18 cellular contexts compared by ENCODE assay signal in genomic region chr18:58990720-58991119, GRCh38.
DNase-seq lines count a peak whose midpoint lies in the region; ATAC-seq and TF ChIP-seq lines count a peak whose summit lies in the region.
"Had no signal": no experiment of that assay in that cellular context is flagged by ENCODE, and none has a peak within 500 bp of the region (broad histone marks: within the 10 kb centered on the region; RNA-seq: fewer than 3 reads in every experiment).

No MANE protein-coding gene starts in this region.

- peak; percentile 14 for ATAC-seq in PC-3
- peak; percentile 48 to 65 for ATAC-seq in gastrocnemius medialis
- no peak for ATAC-seq in activated T-cell treated with anti-CD3 and anti-CD28 coated beads, Interleukin-2, amount 50 U/mL, for 72 hours (replicated peaks in 1 of 2)
- ATAC-seq in GM18519 (IDR thresholded peaks at IDR 0.05; ENCODE audit: low FRiP score, unreplicated experiment), result no peak

- H3K4me3 ChIP-seq in PC-3 (ENCODE audit: low read length) (no peak overlapping the region; the same call in 1 of the 2 replicates), gastrocnemius medialis (peak overlapping the region in 1 of 4 donors; percentile 18)

- 0 out of 2 replicates have a peak overlapping the region, but pooled peaks have one; percentile 38 for H2AFZ ChIP-seq in PC-3 (ENCODE audit: low read length)

- in situ Hi-C loops in G401 (cut with HindIII; ENCODE audit: low sequenced_read_pairs) (no loop called here), gastrocnemius medialis (cut with MboI; ENCODE audit: low sequenced_read_pairs in 4 of 4) (loop anchor here in 1 of 4 donors (10.0 kb wide), 1 partner anchor 74 kb away; no protein-coding TSS in a partner anchor)

- H3K27me3 ChIP-seq in PC-3 (ENCODE audit: low read length) (no peaks in the 10 kb centered on the region), gastrocnemius medialis (no peaks in the 10 kb centered on the region)

- peaks cover 7% of the 10 kb centered on the region for H3K36me3 Mint-ChIP-seq in endothelial cell (ENCODE audit: low read depth, unreplicated experiment)
- H3K36me3 Mint-ChIP-seq in activated T-cell treated with anti-CD3 and anti-CD28 coated beads, Interleukin-2, amount 50 U/mL, for 72 hours (ENCODE audit: insufficient read depth in 2 of 2), result peaks cover 0 to 6% of the 10 kb centered on the region in 2 donors

- DNase-seq in G401 (ENCODE audit: low spot score) (peak; percentile 71), PC-3 (no peak), endothelial cell (ENCODE audit: low spot score) (no peak), gastrocnemius medialis (peak; percentile 47 to 69), NCI-H446 (lab: John Stamatoyannopoulos, UW) (no peak)
- no peak for DNase-seq in activated T-cell treated with anti-CD3 and anti-CD28 coated beads, Interleukin-2, amount 50 U/mL, for 72 hours
- DNase-seq in stimulated activated naive CD4-positive, alpha-beta T cell treated with Interleukin-2 at 50 U/mL for 16 hours (lab: John Stamatoyannopoulos, UW), result no peak
- DNase-seq: effector memory CD4-positive, alpha-beta T cell; foreskin melanocyte; mesendoderm; NCI-H1694; NCI-H774; stimulated activated naive CD8-positive, alpha-beta T cell treated with anti-CD3 and anti-CD28 coated beads, Interleukin-15, Interleukin-2, amounts not matched to agents 100 U/mL and 50 U/mL, for 24 hours had no signal

- no peaks in the 10 kb centered on the region for H4K20me1 ChIP-seq in PC-3 (ENCODE audit: low read length)

- H3F3A ChIP-seq in PC-3 (ENCODE audit: low read length, unreplicated experiment), result peaks cover 4% of the 10 kb centered on the region

- CTCF ChIA-PET in PC-3 (lab: Charles Lee), result interaction anchor here (0.5 to 1.0 kb wide), 2 partner anchors 80 to 1030 kb away, joined by 3 to 5 read pairs; no protein-coding TSS in a partner anchor

- no peaks in the 10 kb centered on the region for H3K9me3 Mint-ChIP-seq in endothelial cell (ENCODE audit: unreplicated experiment)
- peaks cover 0 to 5% of the 10 kb centered on the region in 2 donors for H3K9me3 Mint-ChIP-seq in activated T-cell treated with anti-CD3 and anti-CD28 coated beads, Interleukin-2, amount 50 U/mL, for 72 hours

- TF ChIP-seq POLR2A in gastrocnemius medialis (IDR thresholded peaks at IDR 0.05), result peak in 1 of 2 donors; percentile 12

- peak overlapping the region; percentile 57 for H3K27ac Mint-ChIP-seq in endothelial cell (ENCODE audit: unreplicated experiment)
- no peak overlapping the region for H3K27ac Mint-ChIP-seq in activated T-cell treated with anti-CD3 and anti-CD28 coated beads, Interleukin-2, amount 50 U/mL, for 72 hours

- H3K27ac ChIP-seq in PC-3 (ENCODE audit: low read length) (peak overlapping the region; percentile 92), gastrocnemius medialis (peak overlapping the region; percentile 88 to 92 (median 90))
- H3K27ac ChIP-seq: KMS-11, VCaP had no signal

- peak overlapping the region; percentile 67 for H3K9ac ChIP-seq in PC-3 (ENCODE audit: low read length)
- H3K9ac ChIP-seq: KMS-11 had no signal

- H3K4me2 ChIP-seq in PC-3 (ENCODE audit: low read length), result peak overlapping the region; percentile 70
- H3K4me2 ChIP-seq: KMS-11 had no signal

- H3K27me3 Mint-ChIP-seq in endothelial cell (ENCODE audit: unreplicated experiment), result no peaks in the 10 kb centered on the region
- peaks cover 23% of the 10 kb centered on the region for H3K27me3 Mint-ChIP-seq in activated T-cell treated with anti-CD3 and anti-CD28 coated beads, Interleukin-2, amount 50 U/mL, for 72 hours (ENCODE audit: low read depth)

- no peaks in the 10 kb centered on the region for H3K79me2 ChIP-seq in PC-3 (ENCODE audit: low read length)

- H3K4me1 Mint-ChIP-seq in endothelial cell (ENCODE audit: unreplicated experiment), result peaks cover 26% of the 10 kb centered on the region
- H3K4me1 Mint-ChIP-seq in activated T-cell treated with anti-CD3 and anti-CD28 coated beads, Interleukin-2, amount 50 U/mL, for 72 hours (ENCODE audit: low read depth), result peaks cover 14% of the 10 kb centered on the region

- no peak overlapping the region for H3K4me3 Mint-ChIP-seq in endothelial cell (ENCODE audit: unreplicated experiment)
- no peak overlapping the region for H3K4me3 Mint-ChIP-seq in activated T-cell treated with anti-CD3 and anti-CD28 coated beads, Interleukin-2, amount 50 U/mL, for 72 hours
- H3K4me3 Mint-ChIP-seq: brain, neural crest cell had no signal

- H3K9me3 ChIP-seq in PC-3 (ENCODE audit: low read length), result no peaks in the 10 kb centered on the region
- H3K9me3 ChIP-seq in gastrocnemius medialis, result no peaks in the 10 kb centered on the region

- intact Hi-C loops in PC-3 (cut with micrococcal nuclease) (loop anchor here (5.0 kb wide), 1 partner anchor 203 kb away; no protein-coding TSS in a partner anchor), gastrocnemius medialis (cut with DNase I; ENCODE audit: low total_unique reads) (loop anchor here (2.0 to 5.0 kb wide), 2 partner anchors 66 to 128 kb away; partner anchors contain the start of gene ZNF532)

- POLR2A ChIA-PET in PC-3 (lab: Charles Lee; ENCODE audit: unreplicated experiment), result interaction anchor here (0.5 to 0.6 kb wide), 3 partner anchors 63 to 205 kb away, joined by 3 to 4 read pairs (median 3); no protein-coding TSS in a partner anchor

- H3K36me3 ChIP-seq in PC-3 (ENCODE audit: low read depth, low read length) (no peaks in the 10 kb centered on the region), gastrocnemius medialis (no peaks in the 10 kb centered on the region)

- H3K9me2 ChIP-seq in PC-3 (replicated peaks; ENCODE audit: low read length), result no peaks in the 10 kb centered on the region

- no TSS peak for BruUV-seq in PC-3 (replicated peaks; lab: Mats Ljungman, UMichigan)

- TF ChIP-seq CTCF in PC-3 (conservative IDR thresholded peaks at IDR 0.05; ENCODE audit: low read depth, low read length), result no peak
- no peak for TF ChIP-seq CTCF in endothelial cell (IDR thresholded peaks at IDR 0.05; ENCODE audit: unreplicated experiment)
- TF ChIP-seq CTCF in gastrocnemius medialis (IDR thresholded peaks at IDR 0.05 in 4 of 5, conservative IDR thresholded peaks at IDR 0.05 in 1 of 5), result no peak

- H3K4me1 ChIP-seq in PC-3 (ENCODE audit: insufficient read depth, low read length), result peaks cover 43% of the 10 kb centered on the region
- peaks cover 39 to 51% of the 10 kb centered on the region in 2 donors for H3K4me1 ChIP-seq in gastrocnemius medialis

Comparison
In these comparisons a context has a peak if more than half of its experiments do, and no peak if none do; other contexts are left out.
1. DNase-seq: peak in G401 (single experiment) and gastrocnemius medialis (2 of 2); none in PC-3 (single experiment), endothelial cell (single experiment), activated T-cell treated with anti-CD3 and anti-CD28 coated beads, Interleukin-2, amount 50 U/mL, for 72 hours (0 of 2), NCI-H446 (0 of 2) and stimulated activated naive CD4-positive, alpha-beta T cell treated with Interleukin-2 at 50 U/mL for 16 hours (single experiment).
2. ATAC-seq: peak in PC-3 (single experiment) and gastrocnemius medialis (2 of 2); none in activated T-cell treated with anti-CD3 and anti-CD28 coated beads, Interleukin-2, amount 50 U/mL, for 72 hours (0 of 2) and GM18519 (single experiment).